ENCODE assay signal across 8 cellular contexts in genomic region chr11:61627831-61628753, GRCh38. TPM values are rescaled to one million over a fixed set of nuclear protein-coding genes. Genes with fewer than 3 reads are reported as not detected.
A peak's percentile ranks its signal among the peaks of the same experiment; 100 is the strongest.
DNase-seq lines count a peak whose midpoint lies in the region; ATAC-seq and TF ChIP-seq lines count a peak whose summit lies in the region.

No MANE protein-coding gene starts in this region.

- H3F3A ChIP-seq in DOHH2 (ENCODE audit: control insufficient read depth, insufficient read depth): no peaks in the 10 kb centered on the region

- TF ChIP-seq CTCF in DOHH2 (IDR thresholded peaks at IDR 0.05; ENCODE audit: low read depth, low read length, poor library complexity, severe bottlenecking): peak; percentile 89
- peak; percentile 89 for TF ChIP-seq CTCF in cardiac fibroblast (IDR thresholded peaks at IDR 0.05; ENCODE audit: low read depth, low read length)

- no peaks in the 10 kb centered on the region for H3K27me3 ChIP-seq in DOHH2 (ENCODE audit: control insufficient read depth, low read length)

- H3K36me3 Mint-ChIP-seq in stimulated activated effector memory CD8-positive, alpha-beta T cell treated with anti-CD3 and anti-CD28 coated beads, Interleukin-12 subunit alpha, Interleukin-12 subunit beta, amount 100 ng/mL, for 72 hours: no peaks in the 10 kb centered on the region

- H3K9me3 ChIP-seq in DOHH2 (ENCODE audit: control insufficient read depth, insufficient read depth, low read length): no peaks in the 10 kb centered on the region

- no peaks in the 10 kb centered on the region for H3K79me2 ChIP-seq in DOHH2 (ENCODE audit: control insufficient read depth, low read length)

- H3K4me2 ChIP-seq in DOHH2 (ENCODE audit: low read length): no peak overlapping the region

- no peaks in the 10 kb centered on the region for H3K9me2 ChIP-seq in DOHH2 (replicated peaks; ENCODE audit: control insufficient read depth, low read length)

- H3K4me3 Mint-ChIP-seq in stimulated activated effector memory CD8-positive, alpha-beta T cell treated with anti-CD3 and anti-CD28 coated beads, Interleukin-12 subunit alpha, Interleukin-12 subunit beta, amount 100 ng/mL, for 72 hours: no peak overlapping the region

- DNase-seq in LHCN-M2 (ENCODE audit: low read depth): peak; percentile 66
- peak; percentile 59 for DNase-seq in SHP77 treated with DMSO at 0.1 percent for 48 hours (lab: John Stamatoyannopoulos, UW)
- peak; percentile 79 to 82 for DNase-seq in cardiac fibroblast (ENCODE audit: low read depth in 2 of 2)
- peak; percentile 55 to 72 for DNase-seq in left colon
- DNase-seq in stimulated activated effector memory CD8-positive, alpha-beta T cell treated with anti-CD3 and anti-CD28 coated beads, Interleukin-12 subunit alpha, Interleukin-12 subunit beta, amount 100 ng/mL, for 72 hours (ENCODE audit: low spot score in 2 of 2): peak; percentile 21 to 60

- H3K27ac ChIP-seq in DOHH2 (ENCODE audit: low read depth, low read length): no peak overlapping the region

- ATAC-seq in left colon: peak; percentile 74
- ATAC-seq in stimulated activated effector memory CD8-positive, alpha-beta T cell treated with anti-CD3 and anti-CD28 coated beads, Interleukin-12 subunit alpha, Interleukin-12 subunit beta, amount 100 ng/mL, for 72 hours: peak; percentile 47
- ATAC-seq in GM21367 (IDR thresholded peaks at IDR 0.05; ENCODE audit: unreplicated experiment): no peak
- ATAC-seq in GM19035 (IDR thresholded peaks at IDR 0.05; ENCODE audit: unreplicated experiment): no peak

- H3K4me1 ChIP-seq in DOHH2 (ENCODE audit: control insufficient read depth, low read length): no peaks in the 10 kb centered on the region

- no peaks in the 10 kb centered on the region for H3K36me3 ChIP-seq in DOHH2 (ENCODE audit: control insufficient read depth, low read length)

- H3K4me3 ChIP-seq in DOHH2 (ENCODE audit: low read length): no peak overlapping the region
- H3K4me3 ChIP-seq in cardiac fibroblast (replicated peaks in 1 of 2; ENCODE audit: low read depth in 2 of 2, low read length in 2 of 2): no peak overlapping the region

- no peak overlapping the region for H3K27ac Mint-ChIP-seq in stimulated activated effector memory CD8-positive, alpha-beta T cell treated with anti-CD3 and anti-CD28 coated beads, Interleukin-12 subunit alpha, Interleukin-12 subunit beta, amount 100 ng/mL, for 72 hours

- H3K9me3 Mint-ChIP-seq in stimulated activated effector memory CD8-positive, alpha-beta T cell treated with anti-CD3 and anti-CD28 coated beads, Interleukin-12 subunit alpha, Interleukin-12 subunit beta, amount 100 ng/mL, for 72 hours: no peaks in the 10 kb centered on the region

- no peaks in the 10 kb centered on the region for H4K20me1 ChIP-seq in DOHH2 (ENCODE audit: control insufficient read depth, insufficient read depth, low read depth, low read length)

- H3K4me1 Mint-ChIP-seq in stimulated activated effector memory CD8-positive, alpha-beta T cell treated with anti-CD3 and anti-CD28 coated beads, Interleukin-12 subunit alpha, Interleukin-12 subunit beta, amount 100 ng/mL, for 72 hours: peaks cover 10% of the 10 kb centered on the region

- intact Hi-C loops in left colon (cut with DNase I, micrococcal nuclease): no loop called here

RNA-seq across cellular contexts. Expression of gene SYT7, which starts 47.2 kb away (rescaled TPM):
- total RNA-seq in LHCN-M2 (2014; rRNA removed) (1.6 and 2.0 TPM in 2 replicates), left colon (10 to 100 TPM; 18.6 to 24.1 TPM)
- polyA plus RNA-seq in LHCN-M2 (2012): 0.09 TPM

RNA-seq across cellular contexts. Expression of gene DAGLA, which starts 52.1 kb away (rescaled TPM):
- 3.8 and 4.0 TPM in 2 replicates for total RNA-seq in LHCN-M2 (2014; rRNA removed)
- 1.7 TPM for polyA plus RNA-seq in LHCN-M2 (2012)
- 10 to 100 TPM; 10.7 to 12.2 TPM for total RNA-seq in left colon

Comparison
In these comparisons a context has a peak if more than half of its experiments do, and no peak if none do; other contexts are left out.
1. ATAC-seq: peak in left colon (single experiment) and stimulated activated effector memory CD8-positive, alpha-beta T cell treated with anti-CD3 and anti-CD28 coated beads, Interleukin-12 subunit alpha, Interleukin-12 subunit beta, amount 100 ng/mL, for 72 hours (single experiment); none in GM21367 (single experiment) and GM19035 (single experiment).
2. Peak in every context shown above with its lines, with median percentiles within 50 percentile points of each other: DNase-seq.